ENCODE assay signal across 8 cellular contexts in the genomic region with DNA sequence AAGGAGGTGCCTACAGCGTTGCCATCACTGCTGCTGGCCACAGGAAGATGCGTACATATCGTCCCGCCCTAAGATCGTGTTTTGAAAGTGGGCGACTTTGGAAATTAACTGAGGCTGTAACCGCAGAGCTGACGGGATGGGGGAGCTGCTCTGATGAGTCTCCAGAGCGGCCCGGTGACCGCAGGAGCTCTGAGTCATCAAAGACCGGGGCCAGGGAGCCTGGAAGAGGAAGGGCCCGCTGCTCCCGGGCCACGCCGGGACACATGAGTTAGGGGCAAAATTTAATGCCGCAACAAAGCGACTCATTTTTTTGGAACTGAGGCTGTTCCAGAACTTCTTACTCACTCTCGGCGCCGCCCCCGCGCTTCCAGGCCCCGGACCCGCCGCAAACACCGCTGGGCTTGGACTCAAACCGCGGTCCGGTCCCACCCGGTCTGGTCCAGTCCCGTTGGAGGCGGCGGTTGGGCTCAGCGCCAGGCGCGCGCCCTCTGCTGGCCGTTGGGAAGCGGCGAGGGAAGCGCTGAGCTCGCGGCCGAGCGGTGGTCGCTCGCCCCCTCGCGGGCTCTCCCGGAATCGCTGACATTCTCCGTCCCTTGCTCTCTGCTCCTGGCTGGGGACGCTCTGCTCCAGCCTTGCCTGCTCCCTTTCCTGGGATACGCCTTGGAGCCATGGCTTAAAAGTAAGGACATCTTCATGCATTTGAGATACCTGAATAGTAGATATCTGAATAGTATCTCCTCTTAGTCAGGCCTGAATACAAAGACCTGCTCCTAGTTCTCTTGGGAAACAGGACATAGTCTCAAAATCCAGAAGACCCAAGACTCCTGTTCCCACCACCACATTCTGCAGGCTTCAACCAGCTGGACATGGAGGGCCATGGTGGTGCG. TPM values are rescaled to one million over a fixed set of nuclear protein-coding genes. Genes with fewer than 3 reads are reported as not detected.
DNase-seq lines count a peak whose midpoint lies in the region; ATAC-seq, FAIRE-seq and TF ChIP-seq lines count a peak whose summit lies in the region.
"Not testable (repeated sequence)": the region's sequence is repeated elsewhere in the genome, so short reads cannot be mapped to it uniquely, and the experiment has no call there.

No MANE protein-coding gene starts in this region.

- H3K9me3 ChIP-seq in A549 = peaks cover 12% of the 10 kb centered on the region
- H3K9me3 ChIP-seq in breast epithelium; hepatocyte (ENCODE audit: low read depth): not testable (repeated sequence)

- FAIRE-seq in A549 (lab: Jason Lieb, UNC) = not testable (repeated sequence)

- H3K4me2 ChIP-seq in A549, hepatocyte: not testable (repeated sequence)

- not testable (repeated sequence) for TF ChIP-seq RAD21 in A549 (conservative IDR thresholded peaks at IDR 0.05 in 1 of 2, IDR thresholded peaks at IDR 0.05 in 1 of 2)

- not testable (repeated sequence) for H3K27ac ChIP-seq in A549, breast epithelium, hepatocyte

- TF ChIP-seq CTCF in A549 (IDR thresholded peaks at IDR 0.05) = not testable (repeated sequence)
- TF ChIP-seq CTCF in breast epithelium (IDR thresholded peaks at IDR 0.05) (peak; percentile 66 to 94 (median 89)), hepatocyte (IDR thresholded peaks at IDR 0.05; ENCODE audit: poor library complexity) (peak; percentile 14)

- not testable (repeated sequence) for H3K9me2 ChIP-seq in hepatocyte (replicated peaks; ENCODE audit: insufficient read depth)

- DNase-seq in A549 (ENCODE audit: low read depth in 1 of 2, low spot score in 1 of 2) (peak in 1 of 2 experiments; percentile 7), SK-MEL-5 (ENCODE audit: low read depth, low spot score) (peak; percentile 29), hepatocyte (ENCODE audit: low spot score) (peak; percentile 8), pons (ENCODE audit: low spot score) (peak; percentile 52)
- DNase-seq in breast epithelium (ENCODE audit: low spot score in 2 of 2) = not testable (repeated sequence)

- not testable (repeated sequence) for H3K36me3 ChIP-seq in breast epithelium; hepatocyte (replicated peaks; ENCODE audit: insufficient read depth, low read depth)

- intact Hi-C loops in breast epithelium (cut with DNase I; ENCODE audit: low total_unique reads) = not testable (repeated sequence)

- not testable (repeated sequence) for H4K20me1 ChIP-seq in hepatocyte (ENCODE audit: insufficient read depth, poor library complexity, severe bottlenecking)

- 8% methylated on average over 5 of the region's 56 CpGs for WGBS in A549 (ENCODE audit: missing lambda C conversion rate)
- 9% methylated on average over 10 of the region's 56 CpGs for WGBS in hepatocyte (ENCODE audit: low lambda C conversion rate, missing lambda C conversion rate)

- ATAC-seq in A549 = peak; percentile 38 to 77; a peak in 5 of 6 replicates
- ATAC-seq in GM18502 (IDR thresholded peaks at IDR 0.05; ENCODE audit: poor library complexity, unreplicated experiment) = peak; percentile 72
- ATAC-seq in GM21825 (IDR thresholded peaks at IDR 0.05; ENCODE audit: unreplicated experiment) = peak; percentile 63
- peak; percentile 53 for ATAC-seq in HG03469 (IDR thresholded peaks at IDR 0.05; ENCODE audit: unreplicated experiment)

- not testable (repeated sequence) for TF ChIP-seq EP300 in A549 (IDR thresholded peaks at IDR 0.05)

- not testable (repeated sequence) for H2AFZ ChIP-seq in hepatocyte

- POLR2A ChIA-PET in A549 (lab: Yijun Ruan, JAX) = not testable (repeated sequence)

- CTCF ChIA-PET in A549 (lab: Yijun Ruan, JAX) = interaction anchor here (0.6 to 1.8 kb wide), 5 partner anchors 12 to 593 kb away, joined by 3 to 11 read pairs (median 4); no protein-coding TSS in a partner anchor

- in situ Hi-C loops in SK-MEL-5 (cut with HindIII; ENCODE audit: low pct_unique_long_range_greater_than_20kb, low sequenced_read_pairs) = not testable (repeated sequence)

- not testable (repeated sequence) for H3K79me2 ChIP-seq in hepatocyte

- not testable (repeated sequence) for H3K4me1 ChIP-seq in A549; breast epithelium; hepatocyte (ENCODE audit: insufficient read depth)

- H3K4me3 ChIP-seq in A549, breast epithelium, hepatocyte: not testable (repeated sequence)

- H3K27me3 ChIP-seq in breast epithelium, hepatocyte: not testable (repeated sequence)

- TF ChIP-seq POLR2A in A549 (IDR thresholded peaks at IDR 0.05; ENCODE audit: low read length); breast epithelium (IDR thresholded peaks at IDR 0.05): not testable (repeated sequence)

RNA-seq across cellular contexts. Expression of a gene that starts 39.5 kb away (rescaled TPM):
- polyA plus RNA-seq in A549 (2011; rRNA removed) = 5.8 and 7.5 TPM in 2 replicates
- 4.8 and 7.1 TPM in 2 replicates for polyA plus RNA-seq in A549 (2012; cell fraction: cytosol; rRNA removed)
- polyA plus RNA-seq in A549 (2012; cell fraction: nucleus; rRNA removed) = 3.8 and 5.3 TPM in 2 replicates
- polyA plus RNA-seq in A549 (2017; fragmentation: RNase III; extraction: RNeasy Plus Mini Kit Qiagen cat#74134 plus additional on column Dnase treatment) = 5.0 to 5.9 TPM (median 5.4 TPM) in 3 replicates
- 5.9 and 6.8 TPM in 2 replicates for polyA minus RNA-seq in A549 (2011; rRNA and poly(A)+ RNA removed)
- 11.9 and 12.1 TPM in 2 replicates for total RNA-seq in SK-MEL-5 (2014; rRNA removed; shearing (Covaris generic))
- polyA plus RNA-seq in SK-MEL-5 (2015; cell fraction: cytosol; rRNA removed) = 7.4 and 12.0 TPM in 2 replicates
- 4.8 and 5.9 TPM in 2 replicates for polyA plus RNA-seq in SK-MEL-5 (2015; cell fraction: nucleus; rRNA removed)
- total RNA-seq in breast epithelium = 10 to 100 TPM; 46.5 to 61.3 (median 54.3) TPM
- 20.1 and 24.1 TPM in 2 replicates for total RNA-seq in hepatocyte
- 18.7 and 26.9 TPM in 2 replicates for polyA plus RNA-seq in hepatocyte

RNA-seq across cellular contexts. Expression of a gene that starts 54.8 kb away (rescaled TPM):
- polyA plus RNA-seq in A549 (2011; rRNA removed) = 1.6 and 2.8 TPM in 2 replicates
- 0.27 and 0.34 TPM in 2 replicates for polyA plus RNA-seq in A549 (2012; cell fraction: cytosol; rRNA removed)
- polyA plus RNA-seq in A549 (2012; cell fraction: nucleus; rRNA removed) = 0.13 and 0.17 TPM in 2 replicates
- polyA plus RNA-seq in A549 (2017; fragmentation: RNase III; extraction: RNeasy Plus Mini Kit Qiagen cat#74134 plus additional on column Dnase treatment) = 2.0 to 2.3 TPM (median 2.0 TPM) in 3 replicates
- polyA minus RNA-seq in A549 (2011; rRNA and poly(A)+ RNA removed) = 0.87 and 0.88 TPM in 2 replicates
- 1.3 and 1.4 TPM in 2 replicates for total RNA-seq in SK-MEL-5 (2014; rRNA removed; shearing (Covaris generic))
- 1.1 and 1.5 TPM in 2 replicates for polyA plus RNA-seq in SK-MEL-5 (2015; cell fraction: cytosol; rRNA removed)
- 2.5 and 3.9 TPM in 2 replicates for polyA plus RNA-seq in SK-MEL-5 (2015; cell fraction: nucleus; rRNA removed)
- total RNA-seq in breast epithelium = 1 to 10 TPM; 2.9 to 6.4 (median 5.2) TPM
- 4.1 and 5.7 TPM in 2 replicates for total RNA-seq in hepatocyte
- polyA plus RNA-seq in hepatocyte = 2.0 and 3.3 TPM in 2 replicates
